11 cellular contexts compared by ENCODE assay signal in genomic region chr5:7728076-7728475, GRCh38.
"Had no signal": no experiment of that assay in that cellular context is flagged by ENCODE, and none has a peak within 500 bp of the region (broad histone marks: within the 10 kb centered on the region; RNA-seq: fewer than 3 reads in every experiment).

No MANE protein-coding gene starts in this region.

- DNase-seq: activated naive CD4-positive, alpha-beta T cell; activated naive CD8-positive, alpha-beta T cell treated with anti-CD3 and anti-CD28 coated beads, Interleukin-2, amount 10 ng/mL, durations not matched to agents 7 days and 5 days; activated T-cell treated with anti-CD3 and anti-CD28 coated beads for 4 hours; cerebellar nuclear complex; effector memory CD4-positive, alpha-beta T cell; foreskin keratinocyte; head of caudate nucleus; mesendoderm; natural killer cell; stimulated activated CD4-positive, alpha-beta T cell treated with anti-CD3 and anti-CD28 coated beads, Interleukin-12 subunit alpha, Interleukin-12 subunit beta, amount 100 ng/mL, for 4 hours; stimulated activated CD4-positive, alpha-beta T cell treated with anti-CD3 and anti-CD28 coated beads, Interleukin-2, amount 100 ng/mL, for 24 hours had no signal
